In the genomic region with DNA sequence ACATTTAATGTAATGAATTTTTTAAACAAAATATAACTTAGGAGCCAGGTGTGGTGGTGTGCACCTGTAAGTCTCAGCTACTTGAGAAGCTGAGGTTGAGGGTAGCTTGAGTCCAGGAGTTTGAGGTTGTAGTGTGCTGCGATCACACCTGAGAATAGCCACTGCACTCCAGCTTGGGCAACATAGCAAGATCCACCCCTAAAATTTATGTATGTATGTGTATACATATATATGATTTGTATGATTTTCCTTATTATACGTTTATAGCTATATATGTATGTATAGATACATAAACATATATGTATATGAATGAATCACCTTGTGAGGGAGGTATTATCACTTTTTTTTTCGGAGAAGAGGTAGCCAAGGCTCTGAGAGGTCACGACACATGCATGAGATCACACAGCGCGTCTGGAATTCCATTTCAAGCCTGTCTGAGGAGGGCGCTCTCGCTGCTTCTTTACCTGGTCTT, we compare ENCODE assay signal across 8 cellular contexts. TPM values are rescaled to one million over a fixed set of nuclear protein-coding genes. Genes with fewer than 3 reads are reported as not detected.
DNase-seq lines count a peak whose midpoint lies in the region; ATAC-seq and TF ChIP-seq lines count a peak whose summit lies in the region.

No MANE protein-coding gene starts in this region.

- peak; percentile 59 for DNase-seq in ACHN
- peak; percentile 48 to 60 for DNase-seq in activated CD4-positive, alpha-beta T cell treated with anti-CD3 and anti-CD28 coated beads, Interleukin-2, amount 50 U/mL, for 4 hours
- peak; percentile 14 to 50 for DNase-seq in foreskin keratinocyte
- DNase-seq in psoas muscle = no peak
- no peak for DNase-seq in foreskin melanocyte
- no peak for DNase-seq in NCI-H1436 treated with DMSO at 0.1 percent for 48 hours (lab: John Stamatoyannopoulos, UW)
- DNase-seq in DMS79 (lab: John Stamatoyannopoulos, UW) = no peak

- 19 to 26% (median 23%) methylated on average over 8 of the region's 8 CpGs for WGBS in psoas muscle, 3 donors

- intact Hi-C loops in psoas muscle (cut with DNase I) = no loop called here

- ATAC-seq in GM21576 (IDR thresholded peaks at IDR 0.05; ENCODE audit: unreplicated experiment) (peak; percentile 25), foreskin keratinocyte (peak; percentile 58), psoas muscle (no peak)

- peak; percentile 58 for TF ChIP-seq CTCF in foreskin keratinocyte (conservative IDR thresholded peaks at IDR 0.05)
- no peak for TF ChIP-seq CTCF in psoas muscle (IDR thresholded peaks at IDR 0.05)

- H3K9me3 ChIP-seq in psoas muscle = no peaks in the 10 kb centered on the region

- H3K4me1 ChIP-seq in foreskin keratinocyte = no peaks in the 10 kb centered on the region
- H3K4me1 ChIP-seq in psoas muscle = peaks cover 9% of the 10 kb centered on the region

- H3K27ac ChIP-seq in foreskin keratinocyte = no peak overlapping the region
- no peak overlapping the region for H3K27ac ChIP-seq in psoas muscle

- H3K27me3 ChIP-seq in foreskin keratinocyte (peaks cover 25% of the 10 kb centered on the region), psoas muscle (ENCODE audit: insufficient read depth in 3 of 3, low read length in 2 of 3) (peaks cover 4 to 60% (median 15%) of the 10 kb centered on the region in 3 donors)

- peak overlapping the region; percentile 59 for H3K4me3 ChIP-seq in psoas muscle

- in situ Hi-C loops in ACHN (cut with HindIII; ENCODE audit: low pct_ligation_motif_present, low pct_unique_long_range_greater_than_20kb, low sequenced_read_pairs) = no loop called here

- H3K36me3 ChIP-seq in psoas muscle (ENCODE audit: insufficient read depth in 1 of 2, low read depth in 1 of 2) = no peaks in the 10 kb centered on the region

RNA-seq across cellular contexts. Expression of gene CCNI2, which starts 0.6 kb away (rescaled TPM):
- 0.37 and 0.39 TPM in 2 replicates for total RNA-seq in foreskin keratinocyte
- 0.12 and 0.19 TPM in 2 replicates for polyA plus RNA-seq in foreskin keratinocyte
- total RNA-seq in psoas muscle = not detected
- not detected for polyA plus RNA-seq in psoas muscle

RNA-seq across cellular contexts. Expression of gene KIF3A, which starts 9.3 kb away (rescaled TPM):
- total RNA-seq in foreskin keratinocyte = 12.6 and 13.0 TPM in 2 replicates
- polyA plus RNA-seq in foreskin keratinocyte = 2.5 and 2.6 TPM in 2 replicates
- total RNA-seq in psoas muscle = 1 to 10 TPM; 3.6 to 5.8 (median 4.8) TPM
- 1 to 10 TPM; 2.5 to 8.0 (median 2.9) TPM for polyA plus RNA-seq in psoas muscle

RNA-seq across cellular contexts. Expression of gene SEPTIN8, which starts 30.4 kb away (rescaled TPM):
- total RNA-seq in foreskin keratinocyte (47.9 and 48.5 TPM in 2 replicates), psoas muscle (10 to 100 TPM in 1 of 4 donors, 1 to 10 TPM in 3; 9.2 to 13.1 (median 9.6) TPM)
- polyA plus RNA-seq in foreskin keratinocyte (22.5 and 24.9 TPM in 2 replicates), psoas muscle (1 to 10 TPM; 3.8 to 5.7 (median 4.4) TPM)

Comparison
In these comparisons a context has a peak if more than half of its experiments do, and no peak if none do; other contexts are left out.
1. DNase-seq: peak in ACHN (single experiment), activated CD4-positive, alpha-beta T cell treated with anti-CD3 and anti-CD28 coated beads, Interleukin-2, amount 50 U/mL, for 4 hours (2 of 2) and foreskin keratinocyte (2 of 2); none in psoas muscle (0 of 2), foreskin melanocyte (single experiment), NCI-H1436 treated with DMSO at 0.1 percent for 48 hours (single experiment) and DMS79 (single experiment).
2. ATAC-seq: peak in GM21576 (single experiment) and foreskin keratinocyte (single experiment); none in psoas muscle (0 of 4).